6 cellular contexts compared by ENCODE assay signal in the genomic region with DNA sequence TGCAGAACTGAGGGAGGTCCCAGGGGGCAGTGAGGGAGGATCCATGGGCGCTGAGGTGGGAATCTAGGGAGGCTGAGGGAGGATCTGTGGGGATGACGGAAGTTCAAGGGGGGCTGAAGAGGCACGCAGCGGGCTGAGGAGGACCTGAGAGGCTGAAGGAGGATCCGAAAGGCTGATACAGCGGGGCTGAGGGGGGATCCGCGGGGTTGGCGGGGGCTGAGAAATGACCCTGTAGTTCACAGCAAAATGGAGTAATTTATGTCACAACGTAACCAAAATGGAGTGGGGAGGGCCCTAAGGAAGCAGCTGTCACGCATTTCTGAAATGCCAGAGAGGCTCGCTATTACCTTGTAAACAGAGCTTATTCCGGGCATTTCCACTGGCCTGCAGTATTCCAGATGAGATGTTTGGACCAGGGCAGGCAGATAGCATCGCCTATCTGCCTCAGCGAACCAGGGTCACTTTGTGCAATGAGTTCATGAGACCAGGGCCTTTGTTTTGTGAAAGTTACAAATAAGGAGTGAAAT. TPM values are rescaled to one million over a fixed set of nuclear protein-coding genes. Genes with fewer than 3 reads are reported as not detected.
DNase-seq lines count a peak whose midpoint lies in the region; ATAC-seq and TF ChIP-seq lines count a peak whose summit lies in the region.

No MANE protein-coding gene starts in this region.

- H3K27ac ChIP-seq in CD4-positive, CD25-positive, alpha-beta regulatory T cell (ENCODE audit: insufficient read depth, low read length, poor library complexity, severe bottlenecking), result peak overlapping the region; percentile 84
- peak overlapping the region; percentile 88 to 95 (median 92) for H3K27ac ChIP-seq in stomach

- H3K9me3 ChIP-seq in CD4-positive, CD25-positive, alpha-beta regulatory T cell (ENCODE audit: control insufficient read depth in 2 of 2, low read length in 2 of 2), result no peaks in the 10 kb centered on the region
- H3K9me3 ChIP-seq in Loucy (ENCODE audit: insufficient read depth, low read depth, low read length) (no peaks in the 10 kb centered on the region), stomach (no peaks in the 10 kb centered on the region)

- 28 to 30% (median 29%) methylated on average over 15 of the region's 15 CpGs for WGBS in stomach, 5 donors

- H3K9me3 Mint-ChIP-seq in CD4-positive, CD25-positive, alpha-beta regulatory T cell, result peaks cover 0 to 1% (median 0%) of the 10 kb centered on the region in 7 donors

- peak overlapping the region; percentile 90 for H3K9ac ChIP-seq in Loucy (ENCODE audit: low read depth, low read length, poor library complexity, severe bottlenecking)

- H3K36me3 Mint-ChIP-seq in CD4-positive, CD25-positive, alpha-beta regulatory T cell, result peaks cover 8% of the 10 kb centered on the region

- H3K4me3 ChIP-seq in CD4-positive, CD25-positive, alpha-beta regulatory T cell (ENCODE audit: low read depth, low read length), result peak overlapping the region; percentile 54
- H3K4me3 ChIP-seq in Loucy (ENCODE audit: low read length, poor library complexity, severe bottlenecking) (peak overlapping the region; percentile 94), fibroblast of mammary gland (ENCODE audit: control insufficient read depth, low read depth, low read length) (peak overlapping the region; percentile 89), stomach (peak overlapping the region; percentile 63 to 89 (median 84))

- H2AFZ ChIP-seq in Loucy (ENCODE audit: low read length), result peak overlapping the region; percentile 99

- no peaks in the 10 kb centered on the region for H3K9me2 ChIP-seq in Loucy (replicated peaks; ENCODE audit: low read depth, low read length)

- no peak for TF ChIP-seq POLR2A in stomach (IDR thresholded peaks at IDR 0.05)

- H3K4me1 Mint-ChIP-seq in CD4-positive, CD25-positive, alpha-beta regulatory T cell, result peaks cover 0 to 36% (median 13%) of the 10 kb centered on the region in 4 donors

- H3K4me1 ChIP-seq in CD4-positive, CD25-positive, alpha-beta regulatory T cell (ENCODE audit: control insufficient read depth, insufficient read depth, low read length, poor library complexity, severe bottlenecking), result peaks cover 20% of the 10 kb centered on the region
- peaks cover 16% of the 10 kb centered on the region for H3K4me1 ChIP-seq in Loucy (ENCODE audit: insufficient read depth, low read length, poor library complexity, severe bottlenecking)
- peaks cover 20 to 33% (median 28%) of the 10 kb centered on the region in 4 donors for H3K4me1 ChIP-seq in stomach

- no peak for TF ChIP-seq EP300 in stomach (IDR thresholded peaks at IDR 0.05)

- intact Hi-C loops in stomach (cut with DNase I; ENCODE audit: low total_unique reads), result no loop called here

- no peak for ATAC-seq in CD4-positive, CD25-positive, alpha-beta regulatory T cell (ENCODE audit: low read depth in 2 of 2)
- ATAC-seq in HG03108 (IDR thresholded peaks at IDR 0.05; ENCODE audit: unreplicated experiment), result no peak

- peaks cover 14% of the 10 kb centered on the region for H3K36me3 ChIP-seq in CD4-positive, CD25-positive, alpha-beta regulatory T cell (ENCODE audit: control insufficient read depth, insufficient read depth, low read length)
- H3K36me3 ChIP-seq in Loucy (ENCODE audit: insufficient read depth, low read length) (no peaks in the 10 kb centered on the region; the same call in 1 of the 2 replicates), stomach (peaks cover 14 to 29% (median 26%) of the 10 kb centered on the region in 4 donors)

- no peaks in the 10 kb centered on the region for H3K27me3 Mint-ChIP-seq in CD4-positive, CD25-positive, alpha-beta regulatory T cell

- H3K27ac Mint-ChIP-seq in CD4-positive, CD25-positive, alpha-beta regulatory T cell, result peak overlapping the region; percentile 92 to 97 (median 93)

- TF ChIP-seq CTCF in Loucy (conservative IDR thresholded peaks at IDR 0.05; ENCODE audit: low read length) (no peak), fibroblast of mammary gland (conservative IDR thresholded peaks at IDR 0.05; ENCODE audit: control insufficient read depth, insufficient read depth, low read depth, low read length) (no peak), stomach (IDR thresholded peaks at IDR 0.05) (no peak)

- H3K4me3 Mint-ChIP-seq in CD4-positive, CD25-positive, alpha-beta regulatory T cell, result peak overlapping the region; percentile 92 to 94 (median 92)

- no peak for DNase-seq in CD4-positive, CD25-positive, alpha-beta regulatory T cell
- DNase-seq in fibroblast of mammary gland (ENCODE audit: low read depth) (no peak), stomach (no peak), COR-L47 (lab: John Stamatoyannopoulos, UW) (no peak)

- peaks cover 4% of the 10 kb centered on the region for H4K20me1 ChIP-seq in Loucy (ENCODE audit: insufficient read depth, low read length, poor library complexity, severe bottlenecking)

- peaks cover 22% of the 10 kb centered on the region for H3K79me2 ChIP-seq in Loucy (ENCODE audit: insufficient read depth, low read length)

- no peaks in the 10 kb centered on the region for H3F3A ChIP-seq in Loucy (ENCODE audit: low read depth)

- peak overlapping the region; percentile 86 for H3K4me2 ChIP-seq in Loucy (ENCODE audit: low read depth, low read length, poor library complexity, severe bottlenecking)

- H3K27me3 ChIP-seq in CD4-positive, CD25-positive, alpha-beta regulatory T cell (ENCODE audit: control insufficient read depth, insufficient read depth, low read length), result no peaks in the 10 kb centered on the region
- no peaks in the 10 kb centered on the region for H3K27me3 ChIP-seq in Loucy (ENCODE audit: insufficient read depth, low read length, poor library complexity, severe bottlenecking)
- no peaks in the 10 kb centered on the region for H3K27me3 ChIP-seq in stomach

RNA-seq across cellular contexts. Expression of a gene that starts 0.9 kb away (rescaled TPM):
- 62.5 TPM for total RNA-seq in CD4-positive, CD25-positive, alpha-beta regulatory T cell
- 100 to 1,000 TPM; 126 to 163 (median 143) TPM for polyA plus RNA-seq in CD4-positive, CD25-positive, alpha-beta regulatory T cell
- 100 to 1,000 TPM in 1 of 5 donors, 10 to 100 TPM in 4; 18.7 to 101 (median 77.4) TPM for total RNA-seq in stomach
- 100 to 1,000 TPM; 136 to 158 (median 156) TPM for polyA plus RNA-seq in stomach

RNA-seq across cellular contexts. Expression of a gene that starts 6.9 kb away (rescaled TPM):
- total RNA-seq in CD4-positive, CD25-positive, alpha-beta regulatory T cell, result 23.5 TPM
- polyA plus RNA-seq in CD4-positive, CD25-positive, alpha-beta regulatory T cell, result 10 to 100 TPM; 18.0 to 24.0 (median 21.2) TPM
- total RNA-seq in stomach, result 10 to 100 TPM in 2 of 5 donors, 1 to 10 TPM in 2, under 1 TPM in 1; 0.58 to 94.7 (median 5.0) TPM
- 10 to 100 TPM; 12.8 to 30.5 (median 20.0) TPM for polyA plus RNA-seq in stomach

RNA-seq across cellular contexts. Expression of a gene that starts 27.5 kb away (rescaled TPM):
- 335 TPM for total RNA-seq in CD4-positive, CD25-positive, alpha-beta regulatory T cell
- 100 to 1,000 TPM; 445 to 517 (median 481) TPM for polyA plus RNA-seq in CD4-positive, CD25-positive, alpha-beta regulatory T cell
- 100 to 1,000 TPM; 111 to 289 (median 131) TPM for total RNA-seq in stomach
- 100 to 1,000 TPM; 230 to 310 (median 271) TPM for polyA plus RNA-seq in stomach

RNA-seq across cellular contexts. Expression of a gene that starts 30.1 kb away (rescaled TPM):
- total RNA-seq in CD4-positive, CD25-positive, alpha-beta regulatory T cell, result 270 TPM
- 100 to 1,000 TPM; 329 to 413 (median 371) TPM for polyA plus RNA-seq in CD4-positive, CD25-positive, alpha-beta regulatory T cell
- 100 to 1,000 TPM; 179 to 326 (median 230) TPM for total RNA-seq in stomach
- 100 to 1,000 TPM; 457 to 613 (median 592) TPM for polyA plus RNA-seq in stomach

RNA-seq across cellular contexts. Expression of a gene that starts 39.7 kb away (rescaled TPM):
- total RNA-seq in CD4-positive, CD25-positive, alpha-beta regulatory T cell, result 2.8 TPM
- polyA plus RNA-seq in CD4-positive, CD25-positive, alpha-beta regulatory T cell, result not detected
- 10 to 100 TPM in 1 of 5 donors, 1 to 10 TPM in 2, not detected in 2; 1.3 to 26.6 (median 1.7) TPM for total RNA-seq in stomach
- polyA plus RNA-seq in stomach, result 1 to 10 TPM in 1 of 3 donors, under 1 TPM in 2; 0.46 to 1.8 (median 0.87) TPM
